ENCODE assay signal across 8 cellular contexts in the genomic region with DNA sequence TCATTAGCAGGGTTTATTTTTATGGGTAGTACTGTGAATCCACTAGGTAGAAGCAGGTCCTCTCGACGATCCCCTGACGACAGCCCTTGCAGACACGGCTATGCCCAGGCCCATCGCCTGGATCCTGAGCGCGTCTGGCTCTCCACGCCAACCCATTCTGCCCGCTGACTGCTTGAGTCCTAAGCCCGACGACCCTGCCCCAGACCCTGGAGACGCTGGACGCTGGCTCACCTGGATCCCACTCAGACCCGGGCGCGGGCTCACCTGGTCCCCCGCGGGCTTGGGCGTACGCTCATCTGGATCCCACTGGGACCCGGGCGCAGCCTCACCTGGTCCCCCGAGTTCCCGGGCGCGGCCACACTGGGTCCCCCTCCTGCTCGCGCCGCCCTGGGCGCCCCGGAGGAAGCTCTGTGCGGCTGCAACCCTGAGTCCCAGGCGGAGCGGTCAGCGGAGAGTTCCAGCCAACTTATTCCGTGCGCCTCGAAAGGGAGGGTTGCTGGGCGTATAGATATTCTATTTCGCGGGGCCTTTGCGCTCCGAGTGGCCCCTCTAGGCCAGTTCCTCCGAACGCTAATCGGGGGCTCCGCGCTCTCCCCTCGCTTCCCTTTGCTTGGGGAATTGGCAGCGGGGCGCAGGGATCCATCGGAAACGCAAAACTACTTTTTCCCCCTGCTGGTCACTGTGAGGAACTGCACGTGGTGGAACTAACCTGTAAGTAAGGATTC.
DNase-seq lines count a peak whose midpoint lies in the region; ATAC-seq and TF ChIP-seq lines count a peak whose summit lies in the region.

No MANE protein-coding gene starts in this region.

- TF ChIP-seq CTCF in A673 (conservative IDR thresholded peaks at IDR 0.05; ENCODE audit: low read depth, low read length) (peak; percentile 86), thyroid gland (IDR thresholded peaks at IDR 0.05) (peak; percentile 70 to 97 (median 84))

- H3K4me3 ChIP-seq in A673 (ENCODE audit: low read depth, low read length, poor library complexity, severe bottlenecking) (peak overlapping the region; percentile 41), neuronal stem cell (ENCODE audit: low read length in 2 of 2) (peak overlapping the region; percentile 45 to 81), thyroid gland (replicated peaks in 1 of 3) (peak overlapping the region in 2 of 3 donors; percentile 43 to 55)

- H3K36me3 ChIP-seq in A673 (ENCODE audit: insufficient read depth, low read length, poor library complexity, severe bottlenecking), result no peaks in the 10 kb centered on the region
- H3K36me3 ChIP-seq in neuronal stem cell (replicated peaks in 1 of 2; ENCODE audit: control insufficient read depth in 2 of 2, insufficient read depth in 2 of 2, low read length in 2 of 2), result no peaks in the 10 kb centered on the region
- no peaks in the 10 kb centered on the region for H3K36me3 ChIP-seq in thyroid gland

- ATAC-seq in GM18511 (IDR thresholded peaks at IDR 0.05; ENCODE audit: unreplicated experiment), result peak; percentile 64

- peak overlapping the region; percentile 21 for H3K23ac ChIP-seq in neuronal stem cell (ENCODE audit: low read depth, low read length, poor library complexity)

- H3K9me3 ChIP-seq in A673 (ENCODE audit: low read depth, low read length, poor library complexity, severe bottlenecking) (no peaks in the 10 kb centered on the region), neuronal stem cell (replicated peaks in 1 of 2; ENCODE audit: control insufficient read depth in 2 of 2, insufficient read depth in 1 of 2, low read depth in 1 of 2, low read length in 2 of 2) (no peaks in the 10 kb centered on the region), thyroid gland (no peaks in the 10 kb centered on the region)

- H3K4me1 ChIP-seq in A673 (ENCODE audit: insufficient read depth, low read length, poor library complexity, severe bottlenecking), result no peaks in the 10 kb centered on the region
- H3K4me1 ChIP-seq in neuronal stem cell (ENCODE audit: control insufficient read depth in 2 of 2, insufficient read depth in 1 of 2, low read depth in 1 of 2, low read length in 2 of 2), result no peaks in the 10 kb centered on the region
- H3K4me1 ChIP-seq in thyroid gland, result peaks cover 0 to 6% of the 10 kb centered on the region in 2 donors

- CTCF ChIA-PET in A673 (lab: Charles Lee), result no interaction called here

- no peak overlapping the region for H3K27ac Mint-ChIP-seq in IgD-negative memory B cell

- H3K27ac ChIP-seq in A673 (ENCODE audit: low read depth, low read length, poor library complexity, severe bottlenecking) (no peak overlapping the region), neuronal stem cell (replicated peaks; ENCODE audit: low read length) (no peak overlapping the region), thyroid gland (no peak overlapping the region)

- no peak for TF ChIP-seq POLR2A in thyroid gland (IDR thresholded peaks at IDR 0.05)

- intact Hi-C loops in A673 (cut with micrococcal nuclease; ENCODE audit: unreplicated experiment), result loop anchor here (1.0 to 10.0 kb wide), 2 partner anchors 194 to 545 kb away; no protein-coding TSS in a partner anchor
- intact Hi-C loops in thyroid gland (cut with DNase I), result loop anchor here (5.0 kb wide), 1 partner anchor 198 kb away; no protein-coding TSS in a partner anchor

- H3K9ac ChIP-seq in neuronal stem cell (ENCODE audit: low read depth, low read length, poor library complexity), result peak overlapping the region; percentile 73

- peaks cover 1 to 6% (median 5%) of the 10 kb centered on the region in 3 donors for H3K4me1 Mint-ChIP-seq in IgD-negative memory B cell

- no peak overlapping the region for H2BK12ac ChIP-seq in neuronal stem cell (ENCODE audit: low read length)

- no peaks in the 10 kb centered on the region for H3K36me3 Mint-ChIP-seq in IgD-negative memory B cell

- peak; percentile 77 for DNase-seq in A673 (ENCODE audit: low spot score)
- DNase-seq in RKO (ENCODE audit: low spot score), result peak; percentile 47
- DNase-seq in activated naive CD4-positive, alpha-beta T cell treated with Interleukin-2 at 50 U/mL for 16 hours, result peak; percentile 46
- DNase-seq in globus pallidus (ENCODE audit: low spot score), result peak; percentile 62
- peak; percentile 77 for DNase-seq in neuronal stem cell (ENCODE audit: low spot score)
- DNase-seq in thyroid gland, result peak; percentile 36 to 46

- peak overlapping the region; percentile 97 for H2AFZ ChIP-seq in neuronal stem cell (ENCODE audit: low read length)

- no CpG with 5 or more reads among the region's 54 CpGs for WGBS in neuronal stem cell (ENCODE audit: extremely low coverage in 2 of 2, insufficient read length in 2 of 2, insufficient replicate concordance in 1 of 2), 2 donors
- 2 to 8% methylated on average over 27 to 33 of the region's 54 CpGs for WGBS in thyroid gland, 2 donors

- no peaks in the 10 kb centered on the region for H3K79me1 ChIP-seq in neuronal stem cell (ENCODE audit: low read depth, low read length)

- peaks cover 0 to 2% (median 2%) of the 10 kb centered on the region in 3 donors for H3K9me3 Mint-ChIP-seq in IgD-negative memory B cell

- H3K27me3 ChIP-seq in A673 (replicated peaks; ENCODE audit: insufficient read depth, low read depth, low read length, poor library complexity) (no peaks in the 10 kb centered on the region), neuronal stem cell (ENCODE audit: control insufficient read depth in 3 of 3, insufficient read depth in 3 of 3, low read depth in 1 of 3, low read length in 3 of 3) (peaks cover 0 to 40% (median 10%) of the 10 kb centered on the region in 3 experiments), thyroid gland (no peaks in the 10 kb centered on the region)

- no peak overlapping the region for H4K91ac ChIP-seq in neuronal stem cell (ENCODE audit: low read depth, low read length, poor library complexity)

- H3K4ac ChIP-seq in neuronal stem cell (ENCODE audit: low read length), result no peak overlapping the region

- H3K4me2 ChIP-seq in neuronal stem cell (ENCODE audit: insufficient read depth, low read length, poor library complexity, severe bottlenecking), result peak overlapping the region; percentile 81

- H3K14ac ChIP-seq in neuronal stem cell (ENCODE audit: low read length), result no peak overlapping the region

- H2BK15ac ChIP-seq in neuronal stem cell (ENCODE audit: low read length), result peak overlapping the region; percentile 17

- peak overlapping the region; percentile 71 to 88 (median 80) for H3K4me3 Mint-ChIP-seq in IgD-negative memory B cell

- no peak overlapping the region for H4K8ac ChIP-seq in neuronal stem cell (ENCODE audit: low read depth, low read length)

- H2BK5ac ChIP-seq in neuronal stem cell (ENCODE audit: low read length), result no peak overlapping the region

- no peak overlapping the region for H2AK5ac ChIP-seq in neuronal stem cell (ENCODE audit: low read depth, low read length)

- H3K18ac ChIP-seq in neuronal stem cell (ENCODE audit: low read length), result peak overlapping the region; percentile 69

- peaks cover 18% of the 10 kb centered on the region for H3K27me3 Mint-ChIP-seq in IgD-negative memory B cell

- POLR2A ChIA-PET in A673 (lab: Charles Lee; ENCODE audit: low non-redundant PET), result no interaction called here

- H2BK120ac ChIP-seq in neuronal stem cell (ENCODE audit: low read depth, low read length), result no peak overlapping the region

- no TSS peak for BruUV-seq in A673 (replicated peaks; lab: Mats Ljungman, UMichigan)
